19 cellular contexts compared by ENCODE assay signal in the genomic region with DNA sequence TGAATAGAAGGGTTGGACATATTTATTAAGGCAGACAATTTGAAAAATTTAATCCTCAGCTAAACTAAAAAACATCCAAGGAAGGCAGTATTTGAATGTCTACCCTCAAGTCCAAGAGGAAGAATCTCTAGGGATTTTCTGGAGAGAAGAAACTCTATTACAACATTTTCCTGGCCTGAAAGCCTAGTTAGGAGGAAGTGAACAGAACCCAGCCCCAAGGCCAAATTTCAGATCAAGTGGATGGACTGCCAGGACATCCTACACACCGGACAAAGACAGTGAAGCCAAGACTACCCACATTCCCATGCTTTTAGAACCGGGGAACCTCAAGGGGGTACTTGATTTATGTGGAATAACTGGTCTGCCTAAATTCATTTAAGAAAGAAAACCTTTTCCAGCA.
DNase-seq lines count a peak whose midpoint lies in the region; ATAC-seq and TF ChIP-seq lines count a peak whose summit lies in the region.
"Had no signal": no experiment of that assay in that cellular context is flagged by ENCODE, and none has a peak within 500 bp of the region (broad histone marks: within the 10 kb centered on the region; RNA-seq: fewer than 3 reads in every experiment).

No MANE protein-coding gene starts in this region.

- H3K4me1 ChIP-seq in right atrium auricular region = no peaks in the 10 kb centered on the region
- H3K4me1 ChIP-seq in heart left ventricle = peaks cover 0 to 20% (median 0%) of the 10 kb centered on the region in 12 donors
- peaks cover 0 to 4% (median 0%) of the 10 kb centered on the region in 4 donors for H3K4me1 ChIP-seq in sigmoid colon
- H3K4me1 ChIP-seq: BLaER1 treated with 17β-estradiol and CSF1 and Interleukin-3, amounts not matched to agents 10 nM and 100 nM; Caco-2; Peyer's patch; SJSA1 had no signal

- DNase-seq in Right ventricle myocardium superior (no peak), right atrium auricular region (ENCODE audit: low spot score) (no peak), heart left ventricle (peak in 4 of 5 donors; percentile 33 to 36 (median 34)), sciatic nerve (ENCODE audit: low spot score) (no peak), NCI-H187 (lab: John Stamatoyannopoulos, UW) (no peak), sigmoid colon (no peak)
- no peak for DNase-seq in stimulated activated naive CD4-positive, alpha-beta T cell treated with Interleukin-2 at 50 U/mL for 16 hours (lab: John Stamatoyannopoulos, UW)
- DNase-seq: 8988T; Caco-2; CD4-positive, alpha-beta memory T cell; DMS 273 treated with DMSO at 0.1 percent for 48 hours; DMS79 treated with DMSO at 0.1 percent for 48 hours; NCI-H1105 treated with DMSO at 0.1 percent for 48 hours; NCI-H2081; NCI-H2171; NCI-H524 treated with DMSO at 0.1 percent for 48 hours; Peyer's patch had no signal

- TF ChIP-seq CTCF in right atrium auricular region (IDR thresholded peaks at IDR 0.05) (no peak), heart left ventricle (IDR thresholded peaks at IDR 0.05) (no peak), sigmoid colon (IDR thresholded peaks at IDR 0.05) (no peak)

- H3K27me3 ChIP-seq in right atrium auricular region (no peaks in the 10 kb centered on the region), heart left ventricle (no peaks in the 10 kb centered on the region), sigmoid colon (no peaks in the 10 kb centered on the region)
- H3K27me3 ChIP-seq: BLaER1 treated with 17β-estradiol and CSF1 and Interleukin-3, amounts not matched to agents 10 nM and 100 nM; Peyer's patch; SJSA1 had no signal

- no peaks in the 10 kb centered on the region for H3K9me3 ChIP-seq in right atrium auricular region
- peaks cover 0 to 3% (median 0%) of the 10 kb centered on the region in 12 donors for H3K9me3 ChIP-seq in heart left ventricle
- no peaks in the 10 kb centered on the region for H3K9me3 ChIP-seq in sigmoid colon
- H3K9me3 ChIP-seq: BLaER1 treated with 17β-estradiol and CSF1 and Interleukin-3, amounts not matched to agents 10 nM and 100 nM; Peyer's patch; SJSA1 had no signal

- no peaks in the 10 kb centered on the region for H3K36me3 ChIP-seq in right atrium auricular region
- H3K36me3 ChIP-seq in heart left ventricle = no peaks in the 10 kb centered on the region
- no peaks in the 10 kb centered on the region for H3K36me3 ChIP-seq in sigmoid colon
- H3K36me3 ChIP-seq: BLaER1 treated with 17β-estradiol and CSF1 and Interleukin-3, amounts not matched to agents 10 nM and 100 nM; Peyer's patch; SJSA1 had no signal

- TF ChIP-seq POLR2A in heart left ventricle (IDR thresholded peaks at IDR 0.05) = no peak
- TF ChIP-seq POLR2A in sigmoid colon (IDR thresholded peaks at IDR 0.05) = no peak

- WGBS in heart left ventricle, 4 donors = 33 to 60% (median 43%) methylated on average over 2 of the region's 2 CpGs
- 81 to 91% methylated on average over 2 of the region's 2 CpGs for WGBS in sigmoid colon, 2 donors

- peak overlapping the region in 1 of 2 donors; percentile 14 for H3K27ac ChIP-seq in right atrium auricular region
- peak overlapping the region in 6 of 12 donors; percentile 15 to 41 (median 34) for H3K27ac ChIP-seq in heart left ventricle
- no peak overlapping the region for H3K27ac ChIP-seq in sigmoid colon
- H3K27ac ChIP-seq: BLaER1 treated with 17β-estradiol and CSF1 and Interleukin-3, amounts not matched to agents 10 nM and 100 nM; Peyer's patch; SJSA1 had no signal

- H3K4me3 ChIP-seq in right atrium auricular region (no peak overlapping the region), heart left ventricle (no peak overlapping the region), sigmoid colon (no peak overlapping the region)
- H3K4me3 ChIP-seq: BLaER1 treated with 17β-estradiol and CSF1 and Interleukin-3, amounts not matched to agents 10 nM and 100 nM; Peyer's patch; SJSA1 had no signal

- no peak for TF ChIP-seq EP300 in sigmoid colon (IDR thresholded peaks at IDR 0.05)

- peak; percentile 83 for ATAC-seq in Right ventricle myocardium superior (ENCODE audit: poor library complexity)
- peak; percentile 51 to 83 (median 76) for ATAC-seq in heart left ventricle
- ATAC-seq in sciatic nerve = peak; percentile 89

- intact Hi-C loops in Right ventricle myocardium superior (cut with DNase I) (no loop called here), heart left ventricle (cut with DNase I) (loop anchor here in 1 of 10 donors (5.0 kb wide), 1 partner anchor 37 kb away; no protein-coding TSS in a partner anchor), sciatic nerve (cut with DNase I) (no loop called here), sigmoid colon (cut with DNase I) (no loop called here)

Comparison
In these comparisons a context has a peak if more than half of its experiments do, and no peak if none do; other contexts are left out.
1. DNase-seq: peak in heart left ventricle (4 of 5); none in Right ventricle myocardium superior (single experiment), right atrium auricular region (single experiment), sciatic nerve (single experiment), NCI-H187 (0 of 2), stimulated activated naive CD4-positive, alpha-beta T cell treated with Interleukin-2 at 50 U/mL for 16 hours (single experiment) and sigmoid colon (single experiment).
2. Peak in every context shown above with its lines, with median percentiles within 50 percentile points of each other: ATAC-seq.